In the genomic region with DNA sequence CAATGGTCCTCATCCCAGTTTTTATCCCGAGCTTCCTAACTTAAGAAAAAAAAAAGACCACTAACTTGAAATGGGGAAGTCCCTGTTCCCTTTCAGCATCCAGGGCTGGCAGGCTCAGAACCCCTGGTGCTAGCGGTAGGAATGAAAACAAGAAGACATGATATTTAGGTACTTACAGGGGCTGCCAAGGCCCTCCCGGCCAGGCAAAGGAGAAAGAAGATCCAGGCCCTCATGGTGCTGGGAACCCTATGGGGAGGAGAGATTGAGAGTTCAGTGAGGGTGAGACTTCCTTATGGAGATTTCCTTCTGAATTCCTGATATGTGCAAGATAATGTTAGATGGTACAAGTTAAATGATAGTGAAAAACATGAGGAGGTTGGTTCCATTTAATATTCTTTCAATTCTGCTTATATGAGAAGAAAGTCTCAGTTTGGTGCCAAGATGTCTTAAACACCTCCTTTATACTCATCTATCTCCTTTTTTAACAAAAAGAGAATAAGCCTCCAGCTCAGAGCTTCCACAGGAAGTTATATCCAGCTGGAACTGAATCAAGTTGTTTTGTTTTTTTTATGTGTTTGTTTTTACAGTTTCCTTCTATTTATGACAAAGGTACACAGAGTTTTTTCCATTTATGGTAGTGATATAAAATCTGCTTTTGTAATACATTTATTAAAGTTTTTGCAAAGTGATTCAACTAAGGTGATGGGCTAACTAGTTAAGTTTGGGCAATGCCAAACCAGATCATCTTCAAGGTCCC, we compare ENCODE assay signal across 10 cellular contexts. TPM values are rescaled to one million over a fixed set of nuclear protein-coding genes. Genes with fewer than 3 reads are reported as not detected.
A peak's percentile ranks its signal among the peaks of the same experiment; 100 is the strongest.
DNase-seq lines count a peak whose midpoint lies in the region; ATAC-seq and TF ChIP-seq lines count a peak whose summit lies in the region.
"Had no signal": no experiment of that assay in that cellular context is flagged by ENCODE, and none has a peak within 500 bp of the region (broad histone marks: within the 10 kb centered on the region; RNA-seq: fewer than 3 reads in every experiment).

No MANE protein-coding gene starts in this region.

- no peak for TF ChIP-seq RAD21 in SK-N-SH (IDR thresholded peaks at IDR 0.05; ENCODE audit: low read length)

- WGBS in SK-N-SH (ENCODE audit: low lambda C conversion rate): 77% methylated on average over 3 of the region's 3 CpGs
- WGBS in mesenchymal stem cell: 29% methylated on average over 3 of the region's 3 CpGs
- 39 to 46% methylated on average over 3 of the region's 3 CpGs for WGBS in transverse colon (ENCODE audit: low coverage in 1 of 2), 2 donors

- H3K4me3 ChIP-seq in SK-N-SH (ENCODE audit: low read depth in 2 of 2, low read length in 1 of 2) (no peak overlapping the region), choroid plexus epithelial cell (ENCODE audit: low read depth, low read length) (peak overlapping the region; percentile 11), mesenchymal stem cell (ENCODE audit: insufficient read depth in 1 of 2, low read depth in 1 of 2, low read length in 2 of 2) (peak overlapping the region in 1 of 2 experiments; percentile 60), transverse colon (no peak overlapping the region)

- H3K9ac ChIP-seq in SK-N-SH (peak overlapping the region; percentile 39; the same call in 1 of the 2 replicates), mesenchymal stem cell (ENCODE audit: low read length) (peak overlapping the region; percentile 96)

- TF ChIP-seq POLR2A in transverse colon (IDR thresholded peaks at IDR 0.05): no peak

- intact Hi-C loops in transverse colon (cut with DNase I; ENCODE audit: low total_unique reads): no loop called here

- H2BK120ac ChIP-seq in mesenchymal stem cell (ENCODE audit: low read depth, low read length): no peak overlapping the region

- H2AK5ac ChIP-seq in mesenchymal stem cell (ENCODE audit: low read length, severe bottlenecking): no peak overlapping the region

- H4K20me1 ChIP-seq in SK-N-SH (ENCODE audit: insufficient read depth): peaks cover 92% of the 10 kb centered on the region

- H3K14ac ChIP-seq in mesenchymal stem cell (ENCODE audit: low read length in 2 of 2): no peak overlapping the region

- no peak for TF ChIP-seq EP300 in SK-N-SH (IDR thresholded peaks at IDR 0.05; ENCODE audit: borderline replicate concordance in 1 of 2, low read depth in 1 of 2, low read length in 1 of 2)
- no peak for TF ChIP-seq EP300 in transverse colon (IDR thresholded peaks at IDR 0.05; ENCODE audit: low read depth)

- TF ChIP-seq CTCF in SK-N-SH (IDR thresholded peaks at IDR 0.05) (no peak), choroid plexus epithelial cell (conservative IDR thresholded peaks at IDR 0.05; ENCODE audit: low read depth, low read length) (peak; percentile 15), transverse colon (IDR thresholded peaks at IDR 0.05) (no peak)

- peak overlapping the region; percentile 96 for H4K8ac ChIP-seq in mesenchymal stem cell (ENCODE audit: low read length)

- in situ Hi-C loops in transverse colon (cut with MboI; ENCODE audit: low pct_ligation_motif_present in 1 of 4, low pct_unique_long_range_greater_than_20kb in 1 of 4, low sequenced_read_pairs in 3 of 4): no loop called here

- H3K9me3 ChIP-seq in SK-N-SH (no peaks in the 10 kb centered on the region), mesenchymal stem cell (ENCODE audit: control insufficient read depth, low read length) (no peaks in the 10 kb centered on the region), transverse colon (no peaks in the 10 kb centered on the region)

- no peak overlapping the region for H3K23ac ChIP-seq in mesenchymal stem cell (ENCODE audit: low read length in 2 of 2)

- H3K4me1 ChIP-seq in SK-N-SH (ENCODE audit: control insufficient read depth in 1 of 2, insufficient read depth in 2 of 2, low read depth in 1 of 2, low read length in 1 of 2): peaks cover 18 to 82% of the 10 kb centered on the region in 2 experiments
- H3K4me1 ChIP-seq in mesenchymal stem cell (ENCODE audit: control insufficient read depth, insufficient read depth, low read depth, low read length): peaks cover 30% of the 10 kb centered on the region
- peaks cover 9 to 77% (median 47%) of the 10 kb centered on the region in 4 donors for H3K4me1 ChIP-seq in transverse colon

- peaks cover 95% of the 10 kb centered on the region for H3K79me2 ChIP-seq in SK-N-SH (ENCODE audit: insufficient read depth)

- H2BK15ac ChIP-seq in mesenchymal stem cell (ENCODE audit: low read depth, poor library complexity, severe bottlenecking): peak overlapping the region; percentile 55

- peak overlapping the region; percentile 80 for H3K4me2 ChIP-seq in SK-N-SH
- H3K4me2 ChIP-seq in mesenchymal stem cell (ENCODE audit: low read length, poor library complexity, severe bottlenecking): no peak overlapping the region

- POLR2A ChIA-PET in SK-N-SH (lab: Yijun Ruan, JAX): no interaction called here

- no peak for DNase-seq in SK-N-SH
- peak; percentile 18 for DNase-seq in choroid plexus epithelial cell (ENCODE audit: low read depth)
- no peak for DNase-seq in mesenchymal stem cell
- DNase-seq in transverse colon: no peak
- DNase-seq in NCI-H1092 (lab: John Stamatoyannopoulos, UW): no peak
- no peak for DNase-seq in RKO (ENCODE audit: low spot score)
- DNase-seq: 8988T; activated CD8-positive, alpha-beta memory T cell treated with anti-CD3 and anti-CD28 coated beads, Interleukin-2, amount 50 U/mL, for 48 hours had no signal

- H3K27me3 ChIP-seq in SK-N-SH (ENCODE audit: insufficient read depth) (no peaks in the 10 kb centered on the region), mesenchymal stem cell (ENCODE audit: control insufficient read depth in 1 of 2, insufficient read depth in 1 of 2, low read length in 2 of 2) (no peaks in the 10 kb centered on the region), transverse colon (no peaks in the 10 kb centered on the region)

- CTCF ChIA-PET in SK-N-SH (lab: Yijun Ruan, JAX): interaction anchor here (2.0 to 18.7 kb wide), 4 partner anchors 8 to 63 kb away, joined by 6 to 247 read pairs (median 30); no protein-coding TSS in a partner anchor

- H2BK12ac ChIP-seq in mesenchymal stem cell (ENCODE audit: low read length in 2 of 2): no peak overlapping the region

- ATAC-seq in SK-N-SH treated with all-trans-retinoic acid at 6 μM for 48 hours: no peak
- no peak for ATAC-seq in GM18502 (IDR thresholded peaks at IDR 0.05; ENCODE audit: poor library complexity, unreplicated experiment)

- peak overlapping the region; percentile 69 to 73 for H3K18ac ChIP-seq in mesenchymal stem cell (ENCODE audit: low read depth in 1 of 2, low read length in 2 of 2)

- peak overlapping the region in 1 of 2 experiments; percentile 38 for H3K4ac ChIP-seq in mesenchymal stem cell (ENCODE audit: low read depth in 1 of 2, low read length in 2 of 2)

- H3K27ac ChIP-seq in SK-N-SH (ENCODE audit: low read depth in 2 of 2, low read length in 1 of 2) (peak overlapping the region in 1 of 2 experiments; percentile 97; a peak in 3 of 4 replicates), mesenchymal stem cell (ENCODE audit: low read length, poor library complexity, severe bottlenecking) (peak overlapping the region; percentile 76), transverse colon (peak overlapping the region; percentile 65 to 88 (median 72))

- peaks cover 13% of the 10 kb centered on the region for H3K79me1 ChIP-seq in mesenchymal stem cell (replicated peaks; ENCODE audit: low read length, poor library complexity, severe bottlenecking)

- H3K9me2 ChIP-seq in SK-N-SH: no peaks in the 10 kb centered on the region

- H3F3A ChIP-seq in SK-N-SH (replicated peaks; ENCODE audit: insufficient read depth): peaks cover 64% of the 10 kb centered on the region

- H4K91ac ChIP-seq in mesenchymal stem cell (ENCODE audit: low read length): peak overlapping the region; percentile 77

- H3K36me3 ChIP-seq in SK-N-SH (replicated peaks in 1 of 2; ENCODE audit: control insufficient read depth in 1 of 2, insufficient read depth in 2 of 2, low read length in 1 of 2) (peaks cover 62 to 69% of the 10 kb centered on the region in 2 experiments), mesenchymal stem cell (ENCODE audit: control insufficient read depth in 1 of 2, insufficient read depth in 2 of 2, low read depth in 1 of 2, low read length in 2 of 2) (peaks cover 49 to 89% of the 10 kb centered on the region in 2 experiments), transverse colon (no peaks in the 10 kb centered on the region)

- H2AFZ ChIP-seq in SK-N-SH (ENCODE audit: low read depth): no peak overlapping the region
- no peak overlapping the region for H2AFZ ChIP-seq in mesenchymal stem cell (ENCODE audit: low read depth, low read length)

- no peak overlapping the region for H2BK5ac ChIP-seq in mesenchymal stem cell (ENCODE audit: low read depth, low read length, poor library complexity, severe bottlenecking)

TF ChIP-seq in SK-N-SH, 30 proteins besides CTCF, POLR2A, EP300 and RAD21 (continues in another document):
- TF ChIP-seq RFX5 (IDR thresholded peaks at IDR 0.05; ENCODE audit: low read length) (no peak), YY1 (IDR thresholded peaks at IDR 0.05; ENCODE audit: low read depth) (no peak), CHD2 (IDR thresholded peaks at IDR 0.05; ENCODE audit: low read length, partially characterized antibody) (no peak), NFIC (IDR thresholded peaks at IDR 0.05; ENCODE audit: borderline replicate concordance) (no peak), SMC3 (IDR thresholded peaks at IDR 0.05; ENCODE audit: low read depth, low read length) (no peak), GABPA (IDR thresholded peaks at IDR 0.05; ENCODE audit: low read depth) (no peak), RXRA (IDR thresholded peaks at IDR 0.05; ENCODE audit: borderline replicate concordance, low read depth) (no peak), POLR2AphosphoS5 (IDR thresholded peaks at IDR 0.05; ENCODE audit: low read depth, low read length) (no peak)

TF ChIP-seq in SK-N-SH treated with all-trans-retinoic acid at 6 μM for 48 hours, 23 proteins besides CTCF, POLR2A, EP300 and RAD21 (continues in another document):
- TF ChIP-seq GLIS3 (CRISPR knock-in tag; IDR thresholded peaks at IDR 0.05): no peak
- no peak for TF ChIP-seq ISL1 (CRISPR knock-in tag; IDR thresholded peaks at IDR 0.05)
- TF ChIP-seq ARNTL (CRISPR knock-in tag; IDR thresholded peaks at IDR 0.05; ENCODE audit: borderline replicate concordance, low read depth): no peak
- no peak for TF ChIP-seq ZC3H10 (CRISPR knock-in tag; IDR thresholded peaks at IDR 0.05)

RNA-seq across cellular contexts. Expression of gene SPARC, which starts 10.6 kb away (rescaled TPM):
- 987 and 1,115 TPM in 2 replicates for polyA plus RNA-seq in SK-N-SH (2012; rRNA removed)
- 736 and 811 TPM in 2 replicates for polyA plus RNA-seq in SK-N-SH (2012; cell fraction: cytosol; rRNA removed)
- 900 and 1,030 TPM in 2 replicates for polyA plus RNA-seq in SK-N-SH (2012; cell fraction: nucleus; rRNA removed)
- polyA plus RNA-seq in mesenchymal stem cell (2013, experiment 1 of 2): 5,201 TPM
- 4,942 TPM for polyA plus RNA-seq in mesenchymal stem cell (2013, experiment 2 of 2)
- total RNA-seq in transverse colon: 100 to 1,000 TPM in 1 of 4 donors, 10 to 100 TPM in 3; 47.9 to 267 (median 85.1) TPM
